ENCODE assay signal across 18 cellular contexts in genomic region chr15:67593561-67593960, GRCh38. TPM values are rescaled to one million over a fixed set of nuclear protein-coding genes. Genes with fewer than 3 reads are reported as not detected.
DNase-seq lines count a peak whose midpoint lies in the region; ATAC-seq, FAIRE-seq and TF ChIP-seq lines count a peak whose summit lies in the region.
"Had no signal": no experiment of that assay in that cellular context is flagged by ENCODE, and none has a peak within 500 bp of the region (broad histone marks: within the 10 kb centered on the region; RNA-seq: fewer than 3 reads in every experiment).

No MANE protein-coding gene starts in this region.

- no TSS peak for BruUV-seq in IMR-90 (replicated peaks; lab: Mats Ljungman, UMichigan)
- no TSS peak for BruUV-seq in GM12878 (replicated peaks; lab: Mats Ljungman, UMichigan)

- no peak overlapping the region for H3K4me3 ChIP-seq in IMR-90 (ENCODE audit: insufficient read depth, low read depth, low read length)
- no peak overlapping the region for H3K4me3 ChIP-seq in GM12878
- H3K4me3 ChIP-seq in neural cell (ENCODE audit: low read length) = no peak overlapping the region
- H3K4me3 ChIP-seq: BLaER1, GM23248 had no signal

- TF ChIP-seq CTCF in IMR-90 (conservative IDR thresholded peaks at IDR 0.05; ENCODE audit: low read depth, low read length) = no peak
- no peak for TF ChIP-seq CTCF in GM12878 (IDR thresholded peaks at IDR 0.05 in 2 of 3, conservative IDR thresholded peaks at IDR 0.05 in 1 of 3; ENCODE audit: control insufficient read depth in 2 of 3, extremely low read depth in 1 of 3, insufficient read depth in 1 of 3, low read depth in 3 of 3, low read length in 3 of 3)
- no peak for TF ChIP-seq CTCF in neural cell (IDR thresholded peaks at IDR 0.05; ENCODE audit: poor library complexity, severe bottlenecking)
- no peak for TF ChIP-seq CTCF in WTC11 (IDR thresholded peaks at IDR 0.05)

- peaks cover 5% of the 10 kb centered on the region for H3F3A ChIP-seq in neural cell (ENCODE audit: insufficient read depth, low read length, poor library complexity, severe bottlenecking)

- no peaks in the 10 kb centered on the region for H3K4me1 Mint-ChIP-seq in WTC11

- FAIRE-seq in GM12891 (lab: Jason Lieb, UNC) (peak; percentile 26), GM12878 (lab: Jason Lieb, UNC) (peak; percentile 31)
- FAIRE-seq: H54 had no signal

- H3K4me3 Mint-ChIP-seq in WTC11 = no peak overlapping the region
- H3K4me3 Mint-ChIP-seq: CD8-positive, alpha-beta memory T cell had no signal

- no peaks in the 10 kb centered on the region for H3K27me3 ChIP-seq in IMR-90 (ENCODE audit: control insufficient read depth, insufficient read depth, low read length)
- H3K27me3 ChIP-seq in GM12878 (replicated peaks in 1 of 2; ENCODE audit: control insufficient read depth in 2 of 2, insufficient read depth in 2 of 2, low read length in 1 of 2) = no peaks in the 10 kb centered on the region
- no peaks in the 10 kb centered on the region for H3K27me3 ChIP-seq in neural cell (ENCODE audit: insufficient read depth, low read depth, low read length)
- H3K27me3 ChIP-seq: BLaER1 had no signal

- no peak for TF ChIP-seq POLR2A in GM12891 (IDR thresholded peaks at IDR 0.05; ENCODE audit: low read depth, low read length)
- TF ChIP-seq POLR2A in IMR-90 (IDR thresholded peaks at IDR 0.05; ENCODE audit: low read depth, low read length) = no peak
- TF ChIP-seq POLR2A in GM12878 (IDR thresholded peaks at IDR 0.05; ENCODE audit: low read depth, low read length) = no peak

- H4K5ac ChIP-seq in IMR-90 (ENCODE audit: low read depth, low read length) = no peak overlapping the region

- CTCF ChIA-PET in IMR-90 (lab: Yijun Ruan, JAX) = interaction anchor here (1.7 kb wide), 1 partner anchor 20 kb away, joined by 6 read pairs; no protein-coding TSS in a partner anchor
- CTCF ChIA-PET in GM12878 (lab: Yijun Ruan, JAX) = interaction anchor here (1.1 to 1.2 kb wide), 2 partner anchors 92 to 242 kb away, joined by 4 read pairs; no protein-coding TSS in a partner anchor
- CTCF ChIA-PET in WTC11 (lab: Charles Lee) = no interaction called here

- H2BK15ac ChIP-seq in IMR-90 (ENCODE audit: low read depth, low read length) = no peak overlapping the region

- WGBS in IMR-90 (ENCODE audit: extremely low coverage in 2 of 2, insufficient read length in 1 of 2), 2 experiments = no CpG with 5 or more reads among the region's 6 CpGs
- over 99% methylated on average over 6 of the region's 6 CpGs for WGBS in GM12878 (ENCODE audit: insufficient coverage, insufficient replicate concordance, low lambda C conversion rate, missing lambda C conversion rate)

- peaks cover 5% of the 10 kb centered on the region for H3K4me1 ChIP-seq in IMR-90 (ENCODE audit: control insufficient read depth, insufficient read depth, low read length)
- no peaks in the 10 kb centered on the region for H3K4me1 ChIP-seq in GM12878 (ENCODE audit: control insufficient read depth, insufficient read depth, low read length)
- H3K4me1 ChIP-seq: BLaER1, Caco-2 had no signal

- H4K20me1 ChIP-seq in IMR-90 (ENCODE audit: insufficient read depth, low read length) = no peaks in the 10 kb centered on the region; the same call in 1 of the 2 replicates
- no peaks in the 10 kb centered on the region for H4K20me1 ChIP-seq in GM12878 (ENCODE audit: control insufficient read depth, insufficient read depth)
- no peaks in the 10 kb centered on the region for H4K20me1 ChIP-seq in neural cell (ENCODE audit: insufficient read depth)
- H4K20me1 ChIP-seq: BLaER1 had no signal

- H3K9ac ChIP-seq in IMR-90 (ENCODE audit: low read depth, low read length) = no peak overlapping the region
- H3K9ac ChIP-seq in GM12878 (ENCODE audit: control insufficient read depth, insufficient read depth, low read length) = no peak overlapping the region
- H3K9ac ChIP-seq in neural cell (ENCODE audit: low read length) = no peak overlapping the region
- H3K9ac ChIP-seq: BLaER1, GM23248 had no signal

- RAD21 ChIA-PET in GM12878 (lab: Charles Lee; ENCODE audit: unreplicated experiment) = no interaction called here

- H3K36me3 ChIP-seq in IMR-90 (ENCODE audit: control insufficient read depth, insufficient read depth, low read length) (peaks cover 13% of the 10 kb centered on the region), GM12878 (ENCODE audit: control insufficient read depth in 2 of 2, insufficient read depth in 2 of 2, low read length in 1 of 2) (peaks cover 0 to 4% of the 10 kb centered on the region in 2 experiments; a peak in 2 of 4 replicates), neural cell (ENCODE audit: insufficient read depth, low read length) (no peaks in the 10 kb centered on the region)

- no peak overlapping the region for H3K18ac ChIP-seq in IMR-90 (ENCODE audit: low read depth, low read length)

- no peak overlapping the region for H3K56ac ChIP-seq in IMR-90 (ENCODE audit: extremely low read depth, insufficient read depth, low read length)

- no peak overlapping the region for H4K91ac ChIP-seq in IMR-90 (ENCODE audit: insufficient read depth, low read depth, low read length)

- H3K4me2 ChIP-seq in IMR-90 (ENCODE audit: low read depth, low read length) = no peak overlapping the region
- no peak overlapping the region for H3K4me2 ChIP-seq in GM12878 (ENCODE audit: control insufficient read depth, insufficient read depth)
- H3K4me2 ChIP-seq in neural cell (ENCODE audit: low read length) = peak overlapping the region; percentile 13
- H3K4me2 ChIP-seq: BLaER1 had no signal

- no peak overlapping the region for H3K4ac ChIP-seq in IMR-90 (ENCODE audit: low read depth, low read length)

- H3K79me1 ChIP-seq in IMR-90 (ENCODE audit: low read depth in 1 of 2, low read length in 2 of 2) = no peaks in the 10 kb centered on the region

- TF ChIP-seq RAD21 in IMR-90 (IDR thresholded peaks at IDR 0.05; ENCODE audit: low read length) = no peak
- TF ChIP-seq RAD21 in GM12878 (IDR thresholded peaks at IDR 0.05; ENCODE audit: insufficient read depth, low read depth, low read length) = no peak
- TF ChIP-seq RAD21 in neural cell (conservative IDR thresholded peaks at IDR 0.05) = no peak

- H4K8ac ChIP-seq in IMR-90 (ENCODE audit: low read depth in 2 of 2, low read length in 2 of 2) = no peak overlapping the region

- H2AFZ ChIP-seq in IMR-90 (replicated peaks; ENCODE audit: low read length, poor library complexity) (no peak overlapping the region), GM12878 (ENCODE audit: control insufficient read depth, low read depth, low read length) (no peak overlapping the region), neural cell (ENCODE audit: low read depth, low read length) (no peak overlapping the region)
- H2AFZ ChIP-seq: GM23248 had no signal

- no peak overlapping the region for H3K27ac Mint-ChIP-seq in WTC11
- H3K27ac Mint-ChIP-seq: CD8-positive, alpha-beta memory T cell had no signal

- POLR2A ChIA-PET in IMR-90 (lab: Charles Lee; ENCODE audit: unreplicated experiment) (no interaction called here), GM12878 (lab: Charles Lee) (no interaction called here), WTC11 (lab: Charles Lee) (no interaction called here)

- no peak overlapping the region for H2AK9ac ChIP-seq in IMR-90 (replicated peaks; ENCODE audit: low read depth, low read length, poor library complexity)

- H2BK20ac ChIP-seq in IMR-90 (ENCODE audit: low read depth, low read length) = no peak overlapping the region

- peaks cover 8% of the 10 kb centered on the region; the same call in 1 of the 2 replicates for H3K9me1 ChIP-seq in IMR-90 (ENCODE audit: insufficient read depth, low read length)

- H3K9me2 ChIP-seq in neural cell (ENCODE audit: insufficient read depth, low read length) = no peaks in the 10 kb centered on the region

- peaks cover 2% of the 10 kb centered on the region; the same call in 1 of the 2 replicates for H3K36me3 Mint-ChIP-seq in WTC11

- H2BK120ac ChIP-seq in IMR-90 (ENCODE audit: low read depth, low read length) = no peak overlapping the region

- in situ Hi-C loops in IMR-90 (cut with MboI; ENCODE audit: low sequenced_read_pairs) = no loop called here
- in situ Hi-C loops in GM12878 (cut with MboI) = no loop called here

- H3K79me2 ChIP-seq in GM12878 (ENCODE audit: control insufficient read depth, insufficient read depth, low read length) (no peaks in the 10 kb centered on the region), neural cell (replicated peaks; ENCODE audit: insufficient read depth, low read length) (no peaks in the 10 kb centered on the region)

- no peak overlapping the region; the same call in 1 of the 2 replicates for H3K14ac ChIP-seq in IMR-90 (replicated peaks; ENCODE audit: low read depth, low read length)

- H3K27me3 Mint-ChIP-seq in WTC11 (ENCODE audit: low read depth) = no peaks in the 10 kb centered on the region
- H3K27me3 Mint-ChIP-seq: CD8-positive, alpha-beta memory T cell had no signal

- DNase-seq in GM12891 (ENCODE audit: insufficient read length, low spot score) = no peak
- no peak for DNase-seq in IMR-90
- no peak for DNase-seq in GM12878 (ENCODE audit: low read depth, low spot score)
- no peak for DNase-seq in WTC11 (ENCODE audit: low spot score)
- no peak for DNase-seq in putamen (ENCODE audit: low spot score)
- DNase-seq in effector CD8-positive, alpha-beta T cell (lab: John Stamatoyannopoulos, UW) = no peak
- DNase-seq: AML-193; Caco-2; CD8-positive, alpha-beta memory T cell; DND-41; GDM1; GM23248 had no signal

- SMC1A ChIA-PET in GM12878 (lab: Charles Lee; ENCODE audit: uncharacterized antibody, unreplicated experiment) = interaction anchor here (1.3 kb wide), 1 partner anchor 27 kb away, joined by 3 read pairs; no protein-coding TSS in a partner anchor

- H3K23ac ChIP-seq in IMR-90 (ENCODE audit: low read depth, low read length) = no peak overlapping the region

- H2BK5ac ChIP-seq in IMR-90 (ENCODE audit: low read depth, low read length, poor library complexity, severe bottlenecking) = no peak overlapping the region

- H3K9me3 Mint-ChIP-seq in WTC11 = no peaks in the 10 kb centered on the region
- H3K9me3 Mint-ChIP-seq: CD8-positive, alpha-beta memory T cell had no signal

- dilution Hi-C loops in IMR-90 (cut with HindIII; ENCODE audit: low sequenced_read_pairs, unreplicated experiment) = no loop called here

- peak overlapping the region; percentile 21; the same call in 1 of the 2 replicates for H3K27ac ChIP-seq in IMR-90 (ENCODE audit: insufficient read depth, low read length)
- H3K27ac ChIP-seq in GM12878 (ENCODE audit: control insufficient read depth, insufficient read depth) = no peak overlapping the region
- no peak overlapping the region for H3K27ac ChIP-seq in neural cell (ENCODE audit: low read length)
- H3K27ac ChIP-seq: BLaER1, GM23248, HL-60 had no signal

- no peak; the same call in 1 of the 2 replicates for ATAC-seq in IMR-90 (ENCODE audit: low read depth)
- no peak for ATAC-seq in GM12878
- ATAC-seq in WTC11 = no peak
- no peak for ATAC-seq in GM19351 (IDR thresholded peaks at IDR 0.05; ENCODE audit: unreplicated experiment)
- ATAC-seq: HCT116 had no signal

- no peak overlapping the region for H2AK5ac ChIP-seq in IMR-90 (ENCODE audit: low read depth, low read length)

- H3K9me3 ChIP-seq in IMR-90 (ENCODE audit: control insufficient read depth, insufficient read depth, low read length) (no peaks in the 10 kb centered on the region), GM12878 (replicated peaks; ENCODE audit: control insufficient read depth, insufficient read depth, low read length) (no peaks in the 10 kb centered on the region), neural cell (ENCODE audit: low read length) (no peaks in the 10 kb centered on the region)
- H3K9me3 ChIP-seq: BLaER1, Caco-2 had no signal

- intact Hi-C loops in IMR-90 (cut with micrococcal nuclease) (no loop called here), GM12878 (cut with micrococcal nuclease; ENCODE audit: unreplicated experiment) (no loop called here)

- TF ChIP-seq EP300 in GM12878 (IDR thresholded peaks at IDR 0.05; ENCODE audit: borderline replicate concordance in 1 of 2, control insufficient read depth in 1 of 2, low read depth in 2 of 2, low read length in 2 of 2) (no peak), neural cell (conservative IDR thresholded peaks at IDR 0.05; ENCODE audit: poor library complexity, severe bottlenecking) (no peak)

RNA-seq across cellular contexts. Expression of gene MAP2K5, which starts 51.1 kb away (rescaled TPM):
- 9.3 TPM for polyA plus RNA-seq in GM12891 (2012; ENCODE audit: low read depth, missing spikeins)
- total RNA-seq in IMR-90 (2012; rRNA removed) (1.6 and 2.8 TPM in 2 replicates), GM12878 (2014; rRNA removed) (5.9 and 6.3 TPM in 2 replicates), GM12878 (2014; rRNA removed; fragmentation: Illumina TruSeq; extraction: Trizol) (10.7 and 10.9 TPM in 2 replicates), GM12878 (2021) (19.3 and 19.4 TPM in 2 replicates), WTC11 (2021) (13.6 to 19.5 TPM (median 16.8 TPM) in 3 replicates)
- polyA plus RNA-seq in IMR-90 (2012; rRNA removed) (4.6 and 6.1 TPM in 2 replicates), GM12878 (2011; rRNA removed) (5.1 and 7.0 TPM in 2 replicates), GM12878 (2014; fragmentation: Illumina TruSeq; extraction: Trizol) (12.5 and 13.6 TPM in 2 replicates), GM12878 (2014; fragmentation: Nextera tagmentation; extraction: Ambion mirVana) (1 to 10 TPM; 1.3 to 2.0 TPM), GM12878 (2014; rRNA removed) (8.3 and 10.2 TPM in 2 replicates), GM12878 (2016; fragmentation: Nextera tagmentation; extraction: Ambion mirVana) (10 to 100 TPM; 14.6 to 16.6 TPM), neural cell (12.1 and 20.1 TPM in 2 replicates)
- 4.6 and 5.5 TPM in 2 replicates for polyA plus RNA-seq in IMR-90 (2012; cell fraction: cytosol; rRNA removed)
- polyA plus RNA-seq in IMR-90 (2012; cell fraction: nucleus; rRNA removed; ENCODE audit: low replicate concordance) = 4.4 and 6.1 TPM in 2 replicates
- total RNA-seq in GM12878 (2013; cell fraction: nucleolus; rRNA removed) = 39.1 and 40.1 TPM in 2 replicates
- polyA plus RNA-seq in GM12878 (2011; ENCODE audit: low read depth) = 8.7 TPM
- 2.6 and 3.7 TPM in 2 replicates for polyA plus RNA-seq in GM12878 (2011; cell fraction: cytosol; rRNA removed)
- 16.5 and 22.6 TPM in 2 replicates for polyA plus RNA-seq in GM12878 (2011; cell fraction: nucleus; rRNA removed)
- polyA plus RNA-seq in GM12878 (2012) = 12.2 and 15.8 TPM in 2 replicates
- polyA minus RNA-seq in GM12878 (2011; rRNA and poly(A)+ RNA removed) = 14.6 and 16.8 TPM in 2 replicates
- polyA minus RNA-seq in GM12878 (2011; cell fraction: cytosol; rRNA and poly(A)+ RNA removed) = 3.1 and 5.3 TPM in 2 replicates
- 30.6 and 61.8 TPM in 2 replicates for polyA minus RNA-seq in GM12878 (2011; cell fraction: nucleus; rRNA and poly(A)+ RNA removed)
- polyA minus RNA-seq in neural cell = 24.6 and 29.2 TPM in 2 replicates
